Comparison of ENCODE assay signal across 8 cellular contexts in the genomic region with DNA sequence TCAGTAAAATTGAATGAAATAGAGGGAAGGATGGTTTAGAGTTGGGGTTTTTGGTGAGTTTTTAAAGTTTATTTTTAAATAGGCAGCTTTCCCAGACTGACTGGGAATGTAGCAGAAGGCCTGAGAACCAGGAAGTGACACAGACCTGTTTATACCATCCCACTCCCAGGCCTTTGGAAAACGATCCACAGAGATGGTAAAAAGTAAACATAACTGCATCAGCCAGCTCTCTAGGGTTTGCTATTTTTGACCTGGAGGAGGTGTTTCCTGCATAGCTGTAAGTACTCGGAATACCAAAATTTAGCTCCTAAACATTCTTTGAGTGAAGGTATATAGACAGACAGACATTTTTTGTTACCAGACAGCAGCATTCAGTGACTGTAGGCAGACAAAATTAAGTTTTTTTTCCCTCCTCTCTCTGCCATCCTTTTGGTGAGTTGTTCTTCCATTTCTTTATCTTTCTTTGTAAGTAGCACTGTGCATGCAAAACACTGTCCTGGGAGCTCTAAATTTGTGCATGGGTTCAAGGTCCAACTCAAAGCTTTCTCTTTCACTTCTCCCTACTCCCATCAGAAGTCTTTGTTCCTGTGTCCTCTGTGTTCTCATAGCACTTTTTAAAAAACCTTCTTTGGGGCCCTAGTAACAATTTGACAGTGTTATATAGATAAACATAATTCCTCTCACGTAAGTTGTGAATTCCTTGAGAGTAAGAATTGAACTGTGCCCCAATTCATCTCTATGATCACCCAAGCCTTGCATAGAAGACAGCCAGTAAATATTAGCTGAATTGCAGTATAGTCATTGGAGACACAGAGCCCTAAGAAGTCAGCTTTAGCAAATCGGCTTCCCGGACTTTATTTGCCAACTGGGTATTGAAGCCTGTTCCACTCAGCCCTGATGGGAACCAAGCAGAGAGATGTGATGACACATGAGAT. TPM values are rescaled to one million over a fixed set of nuclear protein-coding genes. Genes with fewer than 3 reads are reported as not detected.
A peak's percentile ranks its signal among the peaks of the same experiment; 100 is the strongest.
DNase-seq lines count a peak whose midpoint lies in the region; ATAC-seq lines count a peak whose summit lies in the region.

No MANE protein-coding gene starts in this region.

- peaks cover 28% of the 10 kb centered on the region for H3K36me3 Mint-ChIP-seq in activated naive CD4-positive, alpha-beta T cell treated with anti-CD3 and anti-CD28 coated beads, Interleukin-2, amount 10 ng/mL, durations not matched to agents 7 days and 5 days

- H3K27me3 Mint-ChIP-seq in activated naive CD4-positive, alpha-beta T cell treated with anti-CD3 and anti-CD28 coated beads, Interleukin-2, amount 10 ng/mL, durations not matched to agents 7 days and 5 days, result no peaks in the 10 kb centered on the region

- no peak for ATAC-seq in HG02840 (IDR thresholded peaks at IDR 0.05; ENCODE audit: low FRiP score, unreplicated experiment)

- peaks cover 82% of the 10 kb centered on the region for H3K4me1 Mint-ChIP-seq in activated naive CD4-positive, alpha-beta T cell treated with anti-CD3 and anti-CD28 coated beads, Interleukin-2, amount 10 ng/mL, durations not matched to agents 7 days and 5 days

- CTCF ChIA-PET in activated naive CD4-positive, alpha-beta T cell treated with anti-CD3 and anti-CD28 coated beads, Interleukin-2, amount 10 ng/mL, durations not matched to agents 7 days and 5 days (lab: Charles Lee), result interaction anchor here (0.6 to 2.6 kb wide), 6 partner anchors 11 to 62 kb away, joined by 3 to 11 read pairs (median 4); no protein-coding TSS in a partner anchor

- H3K4me3 Mint-ChIP-seq in activated naive CD4-positive, alpha-beta T cell treated with anti-CD3 and anti-CD28 coated beads, Interleukin-2, amount 10 ng/mL, durations not matched to agents 7 days and 5 days, result no peak overlapping the region

- peak overlapping the region; percentile 17 for H3K27ac Mint-ChIP-seq in activated naive CD4-positive, alpha-beta T cell treated with anti-CD3 and anti-CD28 coated beads, Interleukin-2, amount 10 ng/mL, durations not matched to agents 7 days and 5 days

- no peak for DNase-seq in activated naive CD4-positive, alpha-beta T cell treated with anti-CD3 and anti-CD28 coated beads, Interleukin-2, amount 10 ng/mL, durations not matched to agents 7 days and 5 days
- DNase-seq in activated naive CD4-positive, alpha-beta T cell (lab: John Stamatoyannopoulos, UW), result no peak
- DNase-seq in LHCN-M2 (ENCODE audit: low read depth), result peak; percentile 36
- peak; percentile 49 for DNase-seq in astrocyte of the hippocampus (ENCODE audit: low read depth, low spot score)
- DNase-seq in lung microvascular endothelial cell (ENCODE audit: low read depth in 2 of 2), result peak; percentile 90 to 93
- no peak for DNase-seq in stimulated activated naive CD4-positive, alpha-beta T cell treated with Interleukin-2 at 50 U/mL for 16 hours (lab: John Stamatoyannopoulos, UW)
- no peak for DNase-seq in activated effector memory CD4-positive, alpha-beta T cell treated with anti-CD3 and anti-CD28 coated beads, Interleukin-2, amount 50 U/mL, for 16 hours

- H3K9me3 Mint-ChIP-seq in activated naive CD4-positive, alpha-beta T cell treated with anti-CD3 and anti-CD28 coated beads, Interleukin-2, amount 10 ng/mL, durations not matched to agents 7 days and 5 days, result peaks cover 2% of the 10 kb centered on the region

RNA-seq across cellular contexts. Expression of gene SUSD6, which starts 37.4 kb away (rescaled TPM):
- total RNA-seq in LHCN-M2 (2014; rRNA removed), result 4.9 and 6.8 TPM in 2 replicates
- 5.1 TPM for polyA plus RNA-seq in LHCN-M2 (2012)
- 8.1 and 11.3 TPM in 2 replicates for total RNA-seq in lung microvascular endothelial cell

Comparison
In these comparisons a context has a peak if more than half of its experiments do, and no peak if none do; other contexts are left out.
1. DNase-seq: peak in LHCN-M2 (single experiment), astrocyte of the hippocampus (single experiment) and lung microvascular endothelial cell (2 of 2); none in activated naive CD4-positive, alpha-beta T cell treated with anti-CD3 and anti-CD28 coated beads, Interleukin-2, amount 10 ng/mL, durations not matched to agents 7 days and 5 days (single experiment), activated naive CD4-positive, alpha-beta T cell (0 of 4), stimulated activated naive CD4-positive, alpha-beta T cell treated with Interleukin-2 at 50 U/mL for 16 hours (single experiment) and activated effector memory CD4-positive, alpha-beta T cell treated with anti-CD3 and anti-CD28 coated beads, Interleukin-2, amount 50 U/mL, for 16 hours (single experiment).